17 cellular contexts compared by ENCODE assay signal in genomic region chr18:54075681-54076080, GRCh38.
DNase-seq lines count a peak whose midpoint lies in the region; ATAC-seq and TF ChIP-seq lines count a peak whose summit lies in the region.
"Had no signal": no experiment of that assay in that cellular context is flagged by ENCODE, and none has a peak within 500 bp of the region (broad histone marks: within the 10 kb centered on the region; RNA-seq: fewer than 3 reads in every experiment).

No MANE protein-coding gene starts in this region.

- TF ChIP-seq CTCF in PC-3 (conservative IDR thresholded peaks at IDR 0.05; ENCODE audit: low read depth, low read length) (no peak), epithelial cell of esophagus (IDR thresholded peaks at IDR 0.05; ENCODE audit: insufficient read depth, low read depth, low read length, missing control alignments) (no peak), psoas muscle (IDR thresholded peaks at IDR 0.05) (no peak)

- no peak overlapping the region for H4K8ac ChIP-seq in trophoblast cell (ENCODE audit: low read depth, low read length)

- H3K9me2 ChIP-seq in PC-3 (replicated peaks; ENCODE audit: low read length): no peaks in the 10 kb centered on the region; the same call in 1 of the 2 replicates
- H3K9me2 ChIP-seq: SK-N-SH had no signal

- ATAC-seq in PC-3 (no peak), HG02852 (IDR thresholded peaks at IDR 0.05; ENCODE audit: unreplicated experiment) (no peak), HG03139 (IDR thresholded peaks at IDR 0.05; ENCODE audit: unreplicated experiment) (no peak), psoas muscle (no peak)
- ATAC-seq: GM23338 had no signal

- H3K4ac ChIP-seq in trophoblast cell (ENCODE audit: low read depth, low read length): no peak overlapping the region

- no peak overlapping the region for H4K12ac ChIP-seq in trophoblast cell (ENCODE audit: low read depth, low read length)

- H3K9me3 ChIP-seq in PC-3 (ENCODE audit: low read length): no peaks in the 10 kb centered on the region
- no peaks in the 10 kb centered on the region for H3K9me3 ChIP-seq in trophoblast cell (ENCODE audit: insufficient read depth, low read depth, low read length)
- no peaks in the 10 kb centered on the region for H3K9me3 ChIP-seq in psoas muscle
- H3K9me3 ChIP-seq: Peyer's patch, SK-N-SH had no signal

- H3K36me3 ChIP-seq in PC-3 (ENCODE audit: low read depth, low read length) (no peaks in the 10 kb centered on the region), trophoblast cell (ENCODE audit: control insufficient read depth in 1 of 2, insufficient read depth in 2 of 2, low read length in 2 of 2) (no peaks in the 10 kb centered on the region), psoas muscle (ENCODE audit: insufficient read depth in 1 of 2, low read depth in 1 of 2) (no peaks in the 10 kb centered on the region)
- H3K36me3 ChIP-seq: Peyer's patch had no signal

- H2BK120ac ChIP-seq in trophoblast cell (ENCODE audit: insufficient read depth, low read length, poor library complexity): no peak overlapping the region

- BruUV-seq in PC-3 (replicated peaks; lab: Mats Ljungman, UMichigan): no TSS peak

- CTCF ChIA-PET in PC-3 (lab: Charles Lee): no interaction called here

- no peaks in the 10 kb centered on the region for H3K79me2 ChIP-seq in PC-3 (ENCODE audit: low read length)
- H3K79me2 ChIP-seq in trophoblast cell (ENCODE audit: control insufficient read depth, insufficient read depth, low read length, poor library complexity): no peaks in the 10 kb centered on the region

- no peak overlapping the region for H3K4me2 ChIP-seq in PC-3 (ENCODE audit: low read length)
- H3K4me2 ChIP-seq in trophoblast cell (ENCODE audit: low read length): no peak overlapping the region
- H3K4me2 ChIP-seq: GM23338, SK-N-SH had no signal

- no peak overlapping the region for H3K14ac ChIP-seq in trophoblast cell (ENCODE audit: low read length)

- no peak overlapping the region for H3K9ac ChIP-seq in PC-3 (ENCODE audit: low read length)
- H3K9ac ChIP-seq in trophoblast cell (ENCODE audit: low read length): no peak overlapping the region
- H3K9ac ChIP-seq: SK-N-SH had no signal

- no peak overlapping the region for H3K27ac ChIP-seq in PC-3 (ENCODE audit: low read length)
- no peak overlapping the region for H3K27ac ChIP-seq in trophoblast cell (ENCODE audit: low read depth, low read length)
- no peak overlapping the region for H3K27ac ChIP-seq in psoas muscle
- H3K27ac ChIP-seq: Peyer's patch had no signal

- H2AFZ ChIP-seq in PC-3 (ENCODE audit: low read length) (no peak overlapping the region), trophoblast cell (ENCODE audit: insufficient read depth, low read length, poor library complexity) (no peak overlapping the region)
- H2AFZ ChIP-seq: GM23338 had no signal

- in situ Hi-C loops in Caki2 (cut with HindIII; ENCODE audit: low pct_unique_long_range_greater_than_20kb, low sequenced_read_pairs): no loop called here

- DNase-seq in Caki2 (ENCODE audit: low read depth) (peak; percentile 0), PC-3 (peak; percentile 6), epithelial cell of esophagus (ENCODE audit: low read depth) (peak; percentile 68), trophoblast cell (peak; percentile 3 to 37), psoas muscle (no peak)
- DNase-seq: H9, IMR-90, KG1, MM.1S, NCI-H2029, NCI-H510A, NCI-H69, Peyer's patch, SK-N-SH had no signal

- H3K4me3 ChIP-seq in PC-3 (ENCODE audit: low read length): no peak overlapping the region
- no peak overlapping the region for H3K4me3 ChIP-seq in epithelial cell of esophagus (ENCODE audit: low read length)
- no peak overlapping the region for H3K4me3 ChIP-seq in trophoblast cell (ENCODE audit: low read depth, low read length)
- no peak overlapping the region for H3K4me3 ChIP-seq in psoas muscle
- H3K4me3 ChIP-seq: GM23338, Peyer's patch had no signal

- H3K4me1 ChIP-seq in PC-3 (ENCODE audit: insufficient read depth, low read length) (peaks cover 5% of the 10 kb centered on the region; the same call in 1 of the 2 replicates), trophoblast cell (ENCODE audit: control insufficient read depth in 1 of 2, insufficient read depth in 2 of 2, low read length in 2 of 2) (no peaks in the 10 kb centered on the region), psoas muscle (no peaks in the 10 kb centered on the region)
- H3K4me1 ChIP-seq: Peyer's patch had no signal

- no peak overlapping the region for H2BK5ac ChIP-seq in trophoblast cell (ENCODE audit: low read depth, low read length, poor library complexity)

- H3F3A ChIP-seq in PC-3 (ENCODE audit: low read length, unreplicated experiment): no peaks in the 10 kb centered on the region

- POLR2A ChIA-PET in PC-3 (lab: Charles Lee; ENCODE audit: unreplicated experiment): interaction anchor here (0.7 kb wide), 1 partner anchor 144 kb away, joined by 4 read pairs; no protein-coding TSS in a partner anchor

- H2BK12ac ChIP-seq in trophoblast cell (ENCODE audit: low read length): no peak overlapping the region

- H4K91ac ChIP-seq in trophoblast cell (ENCODE audit: low read depth, low read length): no peak overlapping the region

- no peak overlapping the region for H3K18ac ChIP-seq in trophoblast cell (ENCODE audit: low read length)

- H3K27me3 ChIP-seq in PC-3 (ENCODE audit: low read length): peaks cover 18% of the 10 kb centered on the region
- no peaks in the 10 kb centered on the region for H3K27me3 ChIP-seq in trophoblast cell (ENCODE audit: insufficient read depth, low read length)
- H3K27me3 ChIP-seq in psoas muscle (ENCODE audit: insufficient read depth in 3 of 3, low read length in 2 of 3): no peaks in the 10 kb centered on the region
- H3K27me3 ChIP-seq: Peyer's patch had no signal

- no peaks in the 10 kb centered on the region for H4K20me1 ChIP-seq in PC-3 (ENCODE audit: low read length)

- H2AK5ac ChIP-seq in trophoblast cell (ENCODE audit: low read length): no peak overlapping the region

- H3K23ac ChIP-seq in trophoblast cell (ENCODE audit: low read length): no peak overlapping the region

- H3K79me1 ChIP-seq in trophoblast cell (ENCODE audit: low read length): no peaks in the 10 kb centered on the region

- intact Hi-C loops in PC-3 (cut with micrococcal nuclease) (no loop called here), psoas muscle (cut with DNase I) (no loop called here)

- no CpG with 5 or more reads among the region's 3 CpGs for WGBS in trophoblast cell (ENCODE audit: extremely low coverage, insufficient coverage, insufficient read length)
- WGBS in psoas muscle, 3 donors: 91 to 95% (median 93%) methylated on average over 3 of the region's 3 CpGs

Comparison
In these comparisons a context has a peak if more than half of its experiments do, and no peak if none do; other contexts are left out.
1. DNase-seq: peak in Caki2 (single experiment), PC-3 (single experiment), epithelial cell of esophagus (single experiment) and trophoblast cell (2 of 2); none in psoas muscle (0 of 2).